9 cellular contexts compared by ENCODE assay signal in the genomic region with DNA sequence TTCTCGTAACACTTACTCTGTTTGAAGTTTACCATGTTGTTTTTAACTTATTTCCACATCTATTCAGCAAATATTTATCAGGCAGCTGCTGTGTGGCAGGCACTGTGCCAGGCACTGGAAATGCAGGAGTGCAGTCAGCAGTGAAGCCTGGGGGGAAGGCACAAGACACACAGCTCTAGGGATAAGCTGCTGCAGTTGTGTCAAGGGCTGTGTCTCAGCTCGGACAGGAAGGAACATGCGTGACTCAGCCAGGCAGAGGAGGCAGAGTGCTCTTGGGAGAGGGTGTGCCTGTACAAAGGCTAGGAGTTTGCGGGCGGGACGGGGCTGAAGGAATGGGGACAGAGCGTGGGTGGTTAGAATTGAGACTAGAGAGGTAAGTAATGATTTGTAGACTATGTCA. TPM values are rescaled to one million over a fixed set of nuclear protein-coding genes. Genes with fewer than 3 reads are reported as not detected.
DNase-seq lines count a peak whose midpoint lies in the region; ATAC-seq and TF ChIP-seq lines count a peak whose summit lies in the region.
"Had no signal": no experiment of that assay in that cellular context is flagged by ENCODE, and none has a peak within 500 bp of the region (broad histone marks: within the 10 kb centered on the region; RNA-seq: fewer than 3 reads in every experiment).

No MANE protein-coding gene starts in this region.

- 70% methylated on average over 7 of the region's 7 CpGs for WGBS in hepatocyte (ENCODE audit: low lambda C conversion rate, missing lambda C conversion rate)

- H3K4me2 ChIP-seq in hepatocyte, result peak overlapping the region; percentile 11

- H3K9me3 ChIP-seq in ascending aorta, result no peaks in the 10 kb centered on the region
- H3K9me3 ChIP-seq in hepatocyte (ENCODE audit: low read depth), result no peaks in the 10 kb centered on the region

- intact Hi-C loops in ascending aorta (cut with DNase I), result loop anchor here (2.0 to 10.0 kb wide), 4 partner anchors 24 to 366 kb away; a partner anchor contains a TSS

- peaks cover 5 to 37% of the 10 kb centered on the region in 2 donors for H3K4me1 ChIP-seq in ascending aorta
- H3K4me1 ChIP-seq in hepatocyte (ENCODE audit: insufficient read depth), result peaks cover 10% of the 10 kb centered on the region

- peak; percentile 79 for DNase-seq in HS-27A (ENCODE audit: low read depth)
- peak; percentile 68 to 93 for DNase-seq in ascending aorta (ENCODE audit: low spot score in 2 of 2)
- DNase-seq in hepatocyte (ENCODE audit: low spot score), result peak; percentile 64
- DNase-seq in stromal cell of bone marrow (ENCODE audit: low read depth), result peak; percentile 71
- no peak for DNase-seq in NCI-H2029 treated with DMSO at 0.1 percent for 48 hours (lab: John Stamatoyannopoulos, UW)
- no peak for DNase-seq in GM19238 (ENCODE audit: insufficient read length, low spot score)
- DNase-seq in retina, result no peak
- DNase-seq: activated T-cell treated with anti-CD3 and anti-CD28 coated beads, Interleukin-2, amount 50 U/mL, for 72 hours had no signal

- no peak for ATAC-seq in GM19035 (IDR thresholded peaks at IDR 0.05; ENCODE audit: unreplicated experiment)
- ATAC-seq: activated T-cell treated with anti-CD3 and anti-CD28 coated beads, Interleukin-2, amount 50 U/mL, for 72 hours had no signal

- no peaks in the 10 kb centered on the region for H3K79me2 ChIP-seq in hepatocyte

- H3K27me3 ChIP-seq in ascending aorta (no peaks in the 10 kb centered on the region), hepatocyte (no peaks in the 10 kb centered on the region)

- H3K27ac ChIP-seq in ascending aorta (peak overlapping the region; percentile 82 to 83), hepatocyte (peak overlapping the region; percentile 22)

- H3K36me3 ChIP-seq in ascending aorta (peaks cover 17 to 26% of the 10 kb centered on the region in 2 donors), hepatocyte (replicated peaks; ENCODE audit: insufficient read depth, low read depth) (no peaks in the 10 kb centered on the region)

- no peaks in the 10 kb centered on the region for H4K20me1 ChIP-seq in hepatocyte (ENCODE audit: insufficient read depth, poor library complexity, severe bottlenecking)

- TF ChIP-seq CTCF in ascending aorta (IDR thresholded peaks at IDR 0.05), result no peak
- no peak for TF ChIP-seq CTCF in hepatocyte (IDR thresholded peaks at IDR 0.05; ENCODE audit: poor library complexity)

- H3K9me2 ChIP-seq in hepatocyte (replicated peaks; ENCODE audit: insufficient read depth), result no peaks in the 10 kb centered on the region

- H3K4me3 ChIP-seq in ascending aorta (peak overlapping the region; percentile 19 to 20), hepatocyte (no peak overlapping the region)

- H2AFZ ChIP-seq in hepatocyte, result no peak overlapping the region

RNA-seq across cellular contexts. Expression of a gene that starts 24.7 kb away (rescaled TPM):
- total RNA-seq in ascending aorta, result not detected
- 7.7 and 12.8 TPM in 2 replicates for total RNA-seq in hepatocyte
- 9.0 and 15.4 TPM in 2 replicates for polyA plus RNA-seq in hepatocyte

Comparison
In these comparisons a context has a peak if more than half of its experiments do, and no peak if none do; other contexts are left out.
1. DNase-seq: peak in HS-27A (single experiment), ascending aorta (2 of 2), hepatocyte (single experiment) and stromal cell of bone marrow (single experiment); none in NCI-H2029 treated with DMSO at 0.1 percent for 48 hours (single experiment), GM19238 (single experiment) and retina (single experiment).